In the genomic region with DNA sequence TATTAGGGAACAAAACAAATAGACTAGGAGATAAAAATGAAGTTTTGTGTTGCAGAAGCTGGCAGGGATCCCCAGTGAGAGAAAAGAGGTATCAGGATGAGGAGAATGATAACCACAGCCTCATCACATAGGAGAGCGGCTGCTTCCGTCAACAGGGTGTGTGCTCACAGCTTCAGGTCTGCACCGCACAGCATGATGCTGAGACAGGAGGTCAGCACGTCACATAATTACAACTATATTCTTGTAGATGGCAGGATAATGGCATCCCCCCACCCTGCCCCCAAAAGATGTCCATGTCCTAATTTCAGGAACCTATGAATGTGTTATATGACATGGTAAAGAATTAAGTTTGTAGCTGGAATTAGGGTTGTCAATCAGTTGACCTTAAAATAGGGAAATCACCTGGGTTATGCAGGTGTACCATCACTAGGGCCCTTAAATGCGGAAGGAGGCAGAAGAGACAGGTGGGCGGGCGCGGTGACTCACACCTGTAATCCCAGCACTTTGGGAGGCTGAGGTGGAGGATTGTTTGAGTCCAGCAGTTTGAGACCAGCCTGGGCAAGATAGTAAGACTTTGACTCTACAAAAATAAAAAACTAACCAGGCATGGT, we compare ENCODE assay signal across 8 cellular contexts.
DNase-seq lines count a peak whose midpoint lies in the region; ATAC-seq and TF ChIP-seq lines count a peak whose summit lies in the region.

No MANE protein-coding gene starts in this region.

- ATAC-seq in esophagus mucosa: peak; percentile 18
- no peak for ATAC-seq in gastrocnemius medialis
- ATAC-seq in GM18505 (IDR thresholded peaks at IDR 0.05; ENCODE audit: unreplicated experiment): no peak

- no peaks in the 10 kb centered on the region for H4K20me1 ChIP-seq in OCI-LY7 (ENCODE audit: insufficient read depth, low read length)

- BruUV-seq in OCI-LY7 (replicated peaks; lab: Mats Ljungman, UMichigan): no TSS peak

- no peak for TF ChIP-seq CTCF in OCI-LY7 (conservative IDR thresholded peaks at IDR 0.05; ENCODE audit: low read length)
- TF ChIP-seq CTCF in gastrocnemius medialis (IDR thresholded peaks at IDR 0.05 in 4 of 5, conservative IDR thresholded peaks at IDR 0.05 in 1 of 5): no peak

- no peaks in the 10 kb centered on the region; the same call in 1 of the 2 replicates for H3K36me3 ChIP-seq in OCI-LY7 (ENCODE audit: insufficient read depth, low read length)
- H3K36me3 ChIP-seq in gastrocnemius medialis: no peaks in the 10 kb centered on the region
- no peaks in the 10 kb centered on the region for H3K36me3 ChIP-seq in H7 (replicated peaks; ENCODE audit: control insufficient read depth, insufficient read depth, low read length)

- peaks cover 6% of the 10 kb centered on the region; the same call in 1 of the 2 replicates for H3K9me3 ChIP-seq in OCI-LY7 (ENCODE audit: low read length)
- no peaks in the 10 kb centered on the region for H3K9me3 ChIP-seq in gastrocnemius medialis

- H3K4me2 ChIP-seq in OCI-LY7 (ENCODE audit: low read length): peak overlapping the region; percentile 52

- no peaks in the 10 kb centered on the region for H3K27me3 ChIP-seq in gastrocnemius medialis
- peaks cover 16% of the 10 kb centered on the region for H3K27me3 ChIP-seq in H7 (ENCODE audit: control insufficient read depth, insufficient read depth, low read length)

- CTCF ChIA-PET in OCI-LY7 (lab: Charles Lee; ENCODE audit: unreplicated experiment): interaction anchor here (1.0 to 1.5 kb wide), 3 partner anchors 11 to 60 kb away, joined by 3 read pairs; no protein-coding TSS in a partner anchor

- DNase-seq in OCI-LY7 (ENCODE audit: low spot score) (peak; percentile 67), gastrocnemius medialis (no peak), NOMO-1 treated with DMSO at 0.1 percent for 48 hours (lab: John Stamatoyannopoulos, UW; ENCODE audit: unreplicated experiment) (no peak), H7 (no peak)
- DNase-seq in activated CD8-positive, alpha-beta memory T cell treated with anti-CD3 and anti-CD28 coated beads, Interleukin-2, amount 50 U/mL, for 4 hours: peak; percentile 72
- peak; percentile 59 for DNase-seq in stimulated activated CD8-positive, alpha-beta memory T cell treated with anti-CD3 and anti-CD28 coated beads, Interleukin-4, amount 100 ng/mL, for 48 hours

- H2AFZ ChIP-seq in OCI-LY7 (ENCODE audit: low read length): peak overlapping the region; percentile 78; the same call in 1 of the 2 replicates

- POLR2A ChIA-PET in OCI-LY7 (lab: Charles Lee): interaction anchor here (0.6 to 6.5 kb wide), 13 partner anchors 8 to 394 kb away, joined by 3 to 55 read pairs (median 3); no protein-coding TSS in a partner anchor

- no peaks in the 10 kb centered on the region for H3K79me2 ChIP-seq in OCI-LY7 (ENCODE audit: insufficient read depth, low read depth, low read length)

- H3K9me2 ChIP-seq in OCI-LY7 (ENCODE audit: insufficient read depth, low read length): no peaks in the 10 kb centered on the region

- peak overlapping the region; percentile 16 for H3K4me3 ChIP-seq in OCI-LY7 (ENCODE audit: low read depth, low read length, poor library complexity, severe bottlenecking)
- H3K4me3 ChIP-seq in gastrocnemius medialis: no peak overlapping the region
- H3K4me3 ChIP-seq in H7 (ENCODE audit: insufficient read depth, low read depth, low read length): no peak overlapping the region

- in situ Hi-C loops in gastrocnemius medialis (cut with MboI; ENCODE audit: low sequenced_read_pairs in 4 of 4): no loop called here

- H3K27ac ChIP-seq in OCI-LY7 (ENCODE audit: low read depth, low read length, poor library complexity, severe bottlenecking) (peak overlapping the region; percentile 94), gastrocnemius medialis (no peak overlapping the region)

- peaks cover 79% of the 10 kb centered on the region for H3K4me1 ChIP-seq in OCI-LY7 (ENCODE audit: insufficient read depth, low read length, poor library complexity, severe bottlenecking)
- H3K4me1 ChIP-seq in gastrocnemius medialis: no peaks in the 10 kb centered on the region

- TF ChIP-seq POLR2A in gastrocnemius medialis (IDR thresholded peaks at IDR 0.05): no peak
- TF ChIP-seq POLR2A in GM18505 (IDR thresholded peaks at IDR 0.05; ENCODE audit: borderline replicate concordance, extremely low read depth, insufficient read depth, insufficient read length): no peak

- intact Hi-C loops in OCI-LY7 (cut with micrococcal nuclease; ENCODE audit: unreplicated experiment): loop anchor here (1.0 kb wide), 1 partner anchor 131 kb away; no protein-coding TSS in a partner anchor
- intact Hi-C loops in gastrocnemius medialis (cut with DNase I; ENCODE audit: low total_unique reads): no loop called here

Comparison
In these comparisons a context has a peak if more than half of its experiments do, and no peak if none do; other contexts are left out.
1. DNase-seq: peak in OCI-LY7 (single experiment), activated CD8-positive, alpha-beta memory T cell treated with anti-CD3 and anti-CD28 coated beads, Interleukin-2, amount 50 U/mL, for 4 hours (single experiment) and stimulated activated CD8-positive, alpha-beta memory T cell treated with anti-CD3 and anti-CD28 coated beads, Interleukin-4, amount 100 ng/mL, for 48 hours (single experiment); none in gastrocnemius medialis (0 of 2), NOMO-1 treated with DMSO at 0.1 percent for 48 hours (single experiment) and H7 (single experiment).